20 cellular contexts compared by ENCODE assay signal in genomic region chr5:34926318-34926888, GRCh38.
"Had no signal": no experiment of that assay in that cellular context is flagged by ENCODE, and none has a peak within 500 bp of the region (broad histone marks: within the 10 kb centered on the region; RNA-seq: fewer than 3 reads in every experiment).

No MANE protein-coding gene starts in this region.

- H2AFZ ChIP-seq: hepatocyte had no signal

- H3K27ac ChIP-seq: brain microvascular endothelial cell, epithelial cell of prostate, hepatocyte, prostate gland, suprapubic skin had no signal

- H3K4me2 ChIP-seq: hepatocyte had no signal

- H3K4me3 ChIP-seq: dorsolateral prefrontal cortex, hepatocyte, mucosa of descending colon, prostate gland, suprapubic skin had no signal

- H3K27me3 ChIP-seq: brain microvascular endothelial cell, dorsolateral prefrontal cortex, hepatocyte, suprapubic skin had no signal

- H3K27ac Mint-ChIP-seq: activated CD4-positive, alpha-beta T cell treated with anti-CD3 and anti-CD28 coated beads, Interleukin-2, amount 10 ng/mL, durations not matched to agents 7 days and 5 days; endodermal cell; type B pancreatic cell had no signal

- ATAC-seq: mucosa of descending colon, right cardiac atrium had no signal

- H3K9me3 ChIP-seq: mucosa of descending colon, prostate gland, suprapubic skin had no signal

- H3K27me3 Mint-ChIP-seq: activated CD4-positive, alpha-beta T cell treated with anti-CD3 and anti-CD28 coated beads, Interleukin-2, amount 10 ng/mL, durations not matched to agents 7 days and 5 days; naive B cell; type B pancreatic cell had no signal

- H3K9me3 Mint-ChIP-seq: activated CD4-positive, alpha-beta T cell treated with anti-CD3 and anti-CD28 coated beads, Interleukin-2, amount 10 ng/mL, durations not matched to agents 7 days and 5 days; endodermal cell; naive B cell; type B pancreatic cell had no signal

- DNase-seq: activated CD4-positive, alpha-beta T cell treated with anti-CD3 and anti-CD28 coated beads, Interleukin-2, amount 10 ng/mL, durations not matched to agents 7 days and 5 days; activated CD4-positive, CD25-positive, alpha-beta regulatory T cell; activated effector memory CD4-positive, alpha-beta T cell treated with anti-CD3 and anti-CD28 coated beads, Interleukin-2, amount 50 U/mL, for 16 hours; aorta; brain microvascular endothelial cell; central memory CD4-positive, alpha-beta T cell; dorsolateral prefrontal cortex; endodermal cell; foreskin fibroblast; mesenchymal stem cell; mucosa of descending colon; naive B cell; right cardiac atrium; stimulated activated CD4-positive, alpha-beta T cell treated with anti-CD3 and anti-CD28 coated beads, Interleukin-2, amount 100 ng/mL, for 24 hours; stimulated activated naive CD4-positive, alpha-beta T cell treated with Interleukin-2 at 50 U/mL for 16 hours had no signal

- H3K4me3 Mint-ChIP-seq: activated CD4-positive, alpha-beta T cell treated with anti-CD3 and anti-CD28 coated beads, Interleukin-2, amount 10 ng/mL, durations not matched to agents 7 days and 5 days; endodermal cell; naive B cell; type B pancreatic cell had no signal
